26 cellular contexts compared by ENCODE assay signal in genomic region chr3:147773236-147773635, GRCh38.
DNase-seq lines count a peak whose midpoint lies in the region; ATAC-seq, FAIRE-seq and TF ChIP-seq lines count a peak whose summit lies in the region.
"Had no signal": no experiment of that assay in that cellular context is flagged by ENCODE, and none has a peak within 500 bp of the region (broad histone marks: within the 10 kb centered on the region; RNA-seq: fewer than 3 reads in every experiment).

No MANE protein-coding gene starts in this region.

- intact Hi-C loops in left ventricle myocardium superior (cut with micrococcal nuclease) = no loop called here

- no peaks in the 10 kb centered on the region for H3K36me3 Mint-ChIP-seq in osteocyte (ENCODE audit: unreplicated experiment)
- H3K36me3 Mint-ChIP-seq: CD4-positive, alpha-beta memory T cell had no signal

- no peaks in the 10 kb centered on the region for H3K27me3 Mint-ChIP-seq in osteocyte (ENCODE audit: unreplicated experiment)
- H3K27me3 Mint-ChIP-seq: CD4-positive, alpha-beta memory T cell had no signal

- peak; percentile 80 for FAIRE-seq in endometrium (lab: Jason Lieb, UNC)
- FAIRE-seq: A549, HTR-8/SVneo, K562 had no signal

- no peak for ATAC-seq in left ventricle myocardium superior
- ATAC-seq: A549, GM23338, K562, Panc1 had no signal

- H3K4me3 Mint-ChIP-seq in osteocyte (ENCODE audit: unreplicated experiment) = no peak overlapping the region
- H3K4me3 Mint-ChIP-seq: CD4-positive, alpha-beta memory T cell; GM23338; HFFc6 had no signal

- H3K4me1 Mint-ChIP-seq in osteocyte (ENCODE audit: unreplicated experiment) = peaks cover 17% of the 10 kb centered on the region
- H3K4me1 Mint-ChIP-seq: CD4-positive, alpha-beta memory T cell; GM23338 had no signal

- H3K27ac Mint-ChIP-seq in osteocyte (ENCODE audit: unreplicated experiment) = peak overlapping the region; percentile 27
- H3K27ac Mint-ChIP-seq: CD4-positive, alpha-beta memory T cell; GM23338; HFFc6 had no signal

- DNase-seq in COR-L47 (lab: John Stamatoyannopoulos, UW) (peak; percentile 27), GM04503 (ENCODE audit: low read depth) (peak; percentile 24), osteocyte (ENCODE audit: extremely low spot score, unreplicated experiment) (no peak), left ventricle myocardium superior (no peak), GM03348 (ENCODE audit: low spot score) (no peak)
- DNase-seq in activated CD8-positive, alpha-beta memory T cell treated with anti-CD3 and anti-CD28 coated beads for 24 hours = no peak
- DNase-seq: C1 segment of cervical spinal cord; Caco-2; CD4-positive, alpha-beta memory T cell; DMS79; HFFc6; MG63; NCI-H1417; NCI-H1694; NCI-H2029 treated with DMSO at 0.1 percent for 48 hours; NCI-H2171 treated with DMSO at 0.1 percent for 48 hours; NCI-H510A treated with DMSO at 0.1 percent for 48 hours; NK-92 treated with Interleukin-12 subunit alpha and Interleukin-12 subunit beta, amount 100 ng/mL, for 24 hours; SHP77; T-helper 1 cell had no signal

- no peaks in the 10 kb centered on the region for H3K9me3 Mint-ChIP-seq in osteocyte (ENCODE audit: unreplicated experiment)
- H3K9me3 Mint-ChIP-seq: GM23338, HFFc6 had no signal

- TF ChIP-seq CTCF in osteocyte (IDR thresholded peaks at IDR 0.05) = no peak

Comparison
In these comparisons a context has a peak if more than half of its experiments do, and no peak if none do; other contexts are left out.
1. DNase-seq: peak in COR-L47 (single experiment) and GM04503 (single experiment); none in osteocyte (single experiment), left ventricle myocardium superior (single experiment), GM03348 (single experiment) and activated CD8-positive, alpha-beta memory T cell treated with anti-CD3 and anti-CD28 coated beads for 24 hours (single experiment).